Comparison of ENCODE assay signal across 20 cellular contexts in the genomic region with DNA sequence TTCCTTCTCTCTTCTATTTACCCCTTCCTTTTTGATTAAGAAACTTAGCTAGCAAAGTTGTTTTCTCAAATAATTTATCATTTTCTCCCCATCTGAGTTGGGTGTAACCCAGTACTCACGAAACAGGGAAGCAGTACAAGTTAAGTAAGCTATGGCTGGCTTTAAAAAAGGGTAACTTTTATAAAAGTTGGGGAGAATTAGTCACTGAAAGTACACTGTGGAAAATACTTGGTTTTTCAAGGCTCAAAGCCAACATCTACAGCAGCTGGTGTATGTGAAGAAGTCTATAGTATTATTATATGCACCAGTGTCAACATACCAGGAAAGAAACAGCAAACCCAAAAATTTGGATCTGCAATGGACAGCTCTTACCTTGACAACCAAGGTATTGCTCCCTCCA. TPM values are rescaled to one million over a fixed set of nuclear protein-coding genes. Genes with fewer than 3 reads are reported as not detected.
A peak's percentile ranks its signal among the peaks of the same experiment; 100 is the strongest.
DNase-seq lines count a peak whose midpoint lies in the region; ATAC-seq and TF ChIP-seq lines count a peak whose summit lies in the region.
"Had no signal": no experiment of that assay in that cellular context is flagged by ENCODE, and none has a peak within 500 bp of the region (broad histone marks: within the 10 kb centered on the region; RNA-seq: fewer than 3 reads in every experiment).

No MANE protein-coding gene starts in this region.

- intact Hi-C loops in CD8-positive, alpha-beta T cell (cut with DNase I, micrococcal nuclease) = no loop called here

- POLR2A ChIA-PET in CD8-positive, alpha-beta T cell (lab: Charles Lee) = no interaction called here

- H3K4me1 Mint-ChIP-seq in CD8-positive, alpha-beta T cell (ENCODE audit: low read depth) = peaks cover 3% of the 10 kb centered on the region
- H3K4me1 Mint-ChIP-seq in T-helper 17 cell = peaks cover 13% of the 10 kb centered on the region
- peaks cover 12% of the 10 kb centered on the region for H3K4me1 Mint-ChIP-seq in stimulated activated naive CD8-positive, alpha-beta T cell treated with anti-CD3 and anti-CD28 coated beads, Interleukin-15, Interleukin-2, amounts not matched to agents 100 ng/mL and 50 ng/mL, for 24 hours (ENCODE audit: low read depth)

- no peaks in the 10 kb centered on the region for H3K4me1 ChIP-seq in CD8-positive, alpha-beta T cell (ENCODE audit: insufficient read depth, low read length)

- peaks cover 19% of the 10 kb centered on the region for H3K36me3 ChIP-seq in CD8-positive, alpha-beta T cell (ENCODE audit: insufficient read depth, low read length)
- H3K36me3 ChIP-seq: neural progenitor cell had no signal

- H3K9me3 ChIP-seq in CD8-positive, alpha-beta T cell (ENCODE audit: low read length) = no peaks in the 10 kb centered on the region
- no peaks in the 10 kb centered on the region for H3K9me3 ChIP-seq in T-helper 17 cell (ENCODE audit: control insufficient read depth, low read length, poor library complexity, severe bottlenecking)

- peak overlapping the region; percentile 28 for H3K27ac Mint-ChIP-seq in CD8-positive, alpha-beta T cell
- peak overlapping the region; percentile 56 for H3K27ac Mint-ChIP-seq in T-helper 17 cell
- H3K27ac Mint-ChIP-seq in stimulated activated naive CD8-positive, alpha-beta T cell treated with anti-CD3 and anti-CD28 coated beads, Interleukin-15, Interleukin-2, amounts not matched to agents 100 ng/mL and 50 ng/mL, for 24 hours = peak overlapping the region; percentile 51
- H3K27ac Mint-ChIP-seq: neural progenitor cell had no signal

- TF ChIP-seq CTCF in CD8-positive, alpha-beta T cell (IDR thresholded peaks at IDR 0.05) = no peak

- H3K27me3 Mint-ChIP-seq in CD8-positive, alpha-beta T cell (ENCODE audit: low read depth) = no peaks in the 10 kb centered on the region
- no peaks in the 10 kb centered on the region for H3K27me3 Mint-ChIP-seq in T-helper 17 cell
- no peaks in the 10 kb centered on the region for H3K27me3 Mint-ChIP-seq in stimulated activated naive CD8-positive, alpha-beta T cell treated with anti-CD3 and anti-CD28 coated beads, Interleukin-15, Interleukin-2, amounts not matched to agents 100 ng/mL and 50 ng/mL, for 24 hours
- H3K27me3 Mint-ChIP-seq: CD4-positive, alpha-beta memory T cell had no signal

- no peak overlapping the region for H3K4me3 ChIP-seq in CD8-positive, alpha-beta T cell (ENCODE audit: low read depth, low read length)
- H3K4me3 ChIP-seq: coronary artery, neural progenitor cell had no signal

- H3K4me3 Mint-ChIP-seq in CD8-positive, alpha-beta T cell = no peak overlapping the region
- no peak overlapping the region for H3K4me3 Mint-ChIP-seq in T-helper 17 cell
- no peak overlapping the region for H3K4me3 Mint-ChIP-seq in stimulated activated naive CD8-positive, alpha-beta T cell treated with anti-CD3 and anti-CD28 coated beads, Interleukin-15, Interleukin-2, amounts not matched to agents 100 ng/mL and 50 ng/mL, for 24 hours
- H3K4me3 Mint-ChIP-seq: CD4-positive, alpha-beta memory T cell; neural progenitor cell had no signal

- no peak for ATAC-seq in CD8-positive, alpha-beta T cell
- ATAC-seq in T-helper 17 cell (no peak), GM18520 (IDR thresholded peaks at IDR 0.05; ENCODE audit: unreplicated experiment) (no peak)
- ATAC-seq: HCT116 had no signal

- CTCF ChIA-PET in CD8-positive, alpha-beta T cell (lab: Charles Lee) = interaction anchor here (1.6 to 29.3 kb wide), 5 partner anchors 9 to 261 kb away, joined by 5 to 730 read pairs (median 151); a partner anchor contains a TSS

- H3K9me3 Mint-ChIP-seq in CD8-positive, alpha-beta T cell = no peaks in the 10 kb centered on the region
- no peaks in the 10 kb centered on the region for H3K9me3 Mint-ChIP-seq in stimulated activated naive CD8-positive, alpha-beta T cell treated with anti-CD3 and anti-CD28 coated beads, Interleukin-15, Interleukin-2, amounts not matched to agents 100 ng/mL and 50 ng/mL, for 24 hours
- H3K9me3 Mint-ChIP-seq: CD4-positive, alpha-beta memory T cell; neural progenitor cell had no signal

- no peak overlapping the region for H3K27ac ChIP-seq in CD8-positive, alpha-beta T cell (ENCODE audit: low read depth, low read length)
- H3K27ac ChIP-seq in epithelial cell of prostate = peak overlapping the region; percentile 51
- H3K27ac ChIP-seq: neural progenitor cell had no signal

- no peak for DNase-seq in CD8-positive, alpha-beta T cell
- DNase-seq in T-helper 17 cell (no peak), epithelial cell of prostate (ENCODE audit: low read depth, low spot score) (no peak), amniotic stem cell (lab: John Stamatoyannopoulos, UW) (no peak)
- DNase-seq in activated CD4-positive, CD25-positive, alpha-beta regulatory T cell treated with anti-CD3 and anti-CD28 coated beads, Interleukin-2, amount 50 U/mL, for 72 hours = no peak
- DNase-seq: activated CD4-positive, alpha-beta T cell treated with anti-CD3 and anti-CD28 coated beads for 1 hour; amygdala; CD4-positive, alpha-beta memory T cell; DMS153; glutamatergic neuron; Kasumi-1; mammary epithelial cell; NCI-H1048; NCI-H187; NCI-H526 treated with DMSO at 0.1 percent for 48 hours had no signal

- H3K27me3 ChIP-seq in CD8-positive, alpha-beta T cell (ENCODE audit: insufficient read depth, low read length) = no peaks in the 10 kb centered on the region
- H3K27me3 ChIP-seq: neural progenitor cell had no signal

- peaks cover 78% of the 10 kb centered on the region for H3K36me3 Mint-ChIP-seq in CD8-positive, alpha-beta T cell
- H3K36me3 Mint-ChIP-seq in T-helper 17 cell (ENCODE audit: low read depth) = peaks cover 8% of the 10 kb centered on the region
- H3K36me3 Mint-ChIP-seq in stimulated activated naive CD8-positive, alpha-beta T cell treated with anti-CD3 and anti-CD28 coated beads, Interleukin-15, Interleukin-2, amounts not matched to agents 100 ng/mL and 50 ng/mL, for 24 hours (ENCODE audit: low read depth) = peaks cover 25% of the 10 kb centered on the region

RNA-seq across cellular contexts. Expression of a gene that starts 25.5 kb away (rescaled TPM):
- 100 to 1,000 TPM; 246 to 262 TPM for total RNA-seq in CD8-positive, alpha-beta T cell
- 100 to 1,000 TPM; 216 to 243 TPM for total RNA-seq in T-helper 17 cell

RNA-seq across cellular contexts. Expression of a gene that starts 54.7 kb away (rescaled TPM):
- total RNA-seq in CD8-positive, alpha-beta T cell = 10 to 100 TPM in 1 of 2 experiments, 1 to 10 TPM in 1; 9.8 to 11.8 TPM
- 10 to 100 TPM; 18.1 to 24.0 TPM for total RNA-seq in T-helper 17 cell
